Comparison of ENCODE assay signal across 8 cellular contexts in the genomic region with DNA sequence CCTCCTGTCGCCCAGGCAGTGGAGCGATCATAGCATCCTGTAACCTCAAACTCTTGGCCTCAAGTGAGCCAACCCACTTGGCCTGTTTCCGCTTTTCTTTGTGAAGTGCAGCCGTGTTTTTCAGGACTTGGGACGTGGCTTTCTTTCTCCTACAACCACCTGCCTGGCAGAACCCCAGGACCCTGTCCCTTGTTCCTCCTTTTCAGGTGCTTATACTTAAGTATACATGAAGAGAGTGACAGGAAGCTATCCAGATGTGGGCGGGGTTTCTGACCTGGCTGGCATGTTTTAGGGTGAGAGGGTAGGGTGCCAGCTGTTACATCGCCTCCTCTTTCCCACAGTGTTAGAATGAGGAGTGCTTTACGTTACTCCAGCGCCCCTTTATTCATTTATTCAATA. TPM values are rescaled to one million over a fixed set of nuclear protein-coding genes. Genes with fewer than 3 reads are reported as not detected.
DNase-seq lines count a peak whose midpoint lies in the region; ATAC-seq, FAIRE-seq and TF ChIP-seq lines count a peak whose summit lies in the region.

No MANE protein-coding gene starts in this region.

- WGBS in SK-N-SH (ENCODE audit: low lambda C conversion rate) = 83% methylated on average over 9 of the region's 9 CpGs

- H3K27ac ChIP-seq in SK-N-SH (ENCODE audit: low read depth in 2 of 2, low read length in 1 of 2) = peak overlapping the region in 1 of 2 experiments; percentile 8; a peak in 1 of 4 replicates
- H3K27ac ChIP-seq in SK-N-MC = no peak overlapping the region
- H3K27ac ChIP-seq in left ventricle myocardium inferior (replicated peaks) = peak overlapping the region; percentile 95
- peak overlapping the region; percentile 99 for H3K27ac ChIP-seq in skeletal muscle tissue (ENCODE audit: low read depth, low read length)

- no peak for TF ChIP-seq EP300 in SK-N-SH (IDR thresholded peaks at IDR 0.05; ENCODE audit: borderline replicate concordance in 1 of 2, low read depth in 1 of 2, low read length in 1 of 2)

- H3K4me1 ChIP-seq in SK-N-SH (ENCODE audit: control insufficient read depth in 1 of 2, insufficient read depth in 2 of 2, low read depth in 1 of 2, low read length in 1 of 2) (peaks cover 0 to 8% of the 10 kb centered on the region in 2 experiments; a peak in 1 of 4 replicates), left ventricle myocardium inferior (peaks cover 28% of the 10 kb centered on the region), skeletal muscle tissue (ENCODE audit: control insufficient read depth in 3 of 3, insufficient read depth in 3 of 3, low read length in 3 of 3) (peaks cover 8 to 14% (median 10%) of the 10 kb centered on the region in 3 donors)

- no peak overlapping the region for H3K9ac ChIP-seq in SK-N-SH
- no peak overlapping the region for H3K9ac ChIP-seq in SK-N-MC (ENCODE audit: insufficient read length)
- H3K9ac ChIP-seq in skeletal muscle tissue (ENCODE audit: low read depth in 1 of 3, low read length in 3 of 3) = no peak overlapping the region

- peaks cover 46 to 51% of the 10 kb centered on the region in 2 experiments for H3K36me3 ChIP-seq in SK-N-SH (replicated peaks in 1 of 2; ENCODE audit: control insufficient read depth in 1 of 2, insufficient read depth in 2 of 2, low read length in 1 of 2)
- peaks cover 51% of the 10 kb centered on the region for H3K36me3 ChIP-seq in SK-N-MC (ENCODE audit: insufficient read depth, low read length)
- peaks cover 53% of the 10 kb centered on the region for H3K36me3 ChIP-seq in left ventricle myocardium inferior
- H3K36me3 ChIP-seq in skeletal muscle tissue (ENCODE audit: control insufficient read depth in 3 of 3, insufficient read depth in 3 of 3, low read length in 3 of 3) = peaks cover 40 to 49% (median 44%) of the 10 kb centered on the region in 3 donors

- TF ChIP-seq RAD21 in SK-N-SH (IDR thresholded peaks at IDR 0.05; ENCODE audit: low read length) = no peak

- CTCF ChIA-PET in SK-N-SH (lab: Yijun Ruan, JAX) = interaction anchor here (0.9 kb wide), 1 partner anchor 100 kb away, joined by 4 read pairs; the partner anchor contains the start of gene ZNF268

- intact Hi-C loops in left ventricle myocardium inferior (cut with micrococcal nuclease) (loop anchor here (2.0 kb wide), 1 partner anchor 49 kb away; the partner anchor contains the start of genes ZNF10 and ZNF891), sciatic nerve (cut with DNase I) (no loop called here)

- no peak overlapping the region for H2AFZ ChIP-seq in SK-N-SH (ENCODE audit: low read depth)

- no peak for ATAC-seq in SK-N-SH treated with all-trans-retinoic acid at 6 μM for 48 hours
- ATAC-seq in sciatic nerve = no peak
- no peak for ATAC-seq in HG03039 (IDR thresholded peaks at IDR 0.05; ENCODE audit: unreplicated experiment)

- H3K4me2 ChIP-seq in SK-N-SH = peak overlapping the region; percentile 76

- H3K27me3 ChIP-seq in SK-N-SH (ENCODE audit: insufficient read depth) (no peaks in the 10 kb centered on the region), left ventricle myocardium inferior (ENCODE audit: low read depth) (no peaks in the 10 kb centered on the region), skeletal muscle tissue (ENCODE audit: control insufficient read depth in 3 of 3, insufficient read depth in 3 of 3, low read length in 3 of 3) (no peaks in the 10 kb centered on the region)

- peaks cover 16% of the 10 kb centered on the region; the same call in 1 of the 2 replicates for H3K79me2 ChIP-seq in SK-N-SH (ENCODE audit: insufficient read depth)

- POLR2A ChIA-PET in SK-N-SH (lab: Yijun Ruan, JAX) = interaction anchor here (2.1 kb wide), 1 partner anchor 49 kb away, joined by 18 read pairs; the partner anchor contains the start of genes ZNF10 and ZNF891

- H3K9me3 ChIP-seq in SK-N-SH (peaks cover 27% of the 10 kb centered on the region), SK-N-MC (ENCODE audit: low read depth, low read length) (peaks cover 34% of the 10 kb centered on the region), left ventricle myocardium inferior (replicated peaks) (peaks cover 83% of the 10 kb centered on the region), skeletal muscle tissue (ENCODE audit: control insufficient read depth in 3 of 3, low read length in 3 of 3) (peaks cover 24 to 52% (median 26%) of the 10 kb centered on the region in 3 donors)

- TF ChIP-seq POLR2A in GM12891 (IDR thresholded peaks at IDR 0.05; ENCODE audit: low read depth, low read length) = no peak

- DNase-seq in SK-N-SH = no peak
- no peak for DNase-seq in SK-N-MC (ENCODE audit: low read depth, low spot score)
- DNase-seq in left ventricle myocardium inferior = no peak
- no peak for DNase-seq in sciatic nerve (ENCODE audit: low spot score)
- no peak for DNase-seq in GM12891 (ENCODE audit: insufficient read length, low spot score)

- H3K9me2 ChIP-seq in SK-N-SH = no peaks in the 10 kb centered on the region

- TF ChIP-seq CTCF in SK-N-SH (IDR thresholded peaks at IDR 0.05) (no peak), left ventricle myocardium inferior (IDR thresholded peaks at IDR 0.05; ENCODE audit: borderline replicate concordance) (no peak)

- no peaks in the 10 kb centered on the region for H4K20me1 ChIP-seq in SK-N-SH (ENCODE audit: insufficient read depth)

- H3K4me3 ChIP-seq in SK-N-SH (ENCODE audit: low read depth in 2 of 2, low read length in 1 of 2) = peak overlapping the region; percentile 51 to 92
- H3K4me3 ChIP-seq in SK-N-MC = peak overlapping the region; percentile 92
- peak overlapping the region; percentile 76 for H3K4me3 ChIP-seq in left ventricle myocardium inferior
- peak overlapping the region; percentile 85 to 96 (median 94) for H3K4me3 ChIP-seq in skeletal muscle tissue (ENCODE audit: low read length in 3 of 3)

- H3F3A ChIP-seq in SK-N-SH (replicated peaks; ENCODE audit: insufficient read depth) = peaks cover 10% of the 10 kb centered on the region

- FAIRE-seq in GM12891 (lab: Jason Lieb, UNC) = no peak

TF ChIP-seq in SK-N-SH, 30 proteins besides CTCF, POLR2A, EP300 and RAD21 (continues in another document):
- TF ChIP-seq GATA2 (CRISPR knock-in tag; IDR thresholded peaks at IDR 0.05) (no peak), MAX (IDR thresholded peaks at IDR 0.05; ENCODE audit: low read depth) (no peak), MEF2A (IDR thresholded peaks at IDR 0.05; ENCODE audit: borderline replicate concordance, low read depth) (no peak)

TF ChIP-seq in GM12891, 5 proteins besides CTCF, POLR2A, EP300 and RAD21:
- TF ChIP-seq PAX5 (IDR thresholded peaks at IDR 0.05; ENCODE audit: insufficient read depth, low read length, severe bottlenecking) = no peak
- TF ChIP-seq POU2F2 (IDR thresholded peaks at IDR 0.05; ENCODE audit: low read depth, low read length) = no peak
- no peak for TF ChIP-seq TAF1 (IDR thresholded peaks at IDR 0.05; ENCODE audit: low read depth, low read length)
- TF ChIP-seq SPI1 (IDR thresholded peaks at IDR 0.05; ENCODE audit: low read depth, low read length) = no peak
- TF ChIP-seq POLR2AphosphoS5 (IDR thresholded peaks at IDR 0.05; ENCODE audit: low read depth, low read length) = no peak

RNA-seq across cellular contexts. Expression of gene ZNF140, which starts 0.7 kb away (rescaled TPM):
- 5.1 and 7.9 TPM in 2 replicates for polyA plus RNA-seq in SK-N-SH (2012; rRNA removed)
- polyA plus RNA-seq in SK-N-SH (2012; cell fraction: cytosol; rRNA removed) = 7.3 and 8.1 TPM in 2 replicates
- 9.1 and 15.5 TPM in 2 replicates for polyA plus RNA-seq in SK-N-SH (2012; cell fraction: nucleus; rRNA removed)
- total RNA-seq in left ventricle myocardium inferior = 6.7 TPM
- 21.4 TPM for total RNA-seq in skeletal muscle tissue
- 17.6 TPM for total RNA-seq in sciatic nerve
- polyA plus RNA-seq in GM12891 (2012; ENCODE audit: low read depth, missing spikeins) = 6.9 TPM

RNA-seq across cellular contexts. Expression of gene ZNF84, which starts 44.1 kb away (rescaled TPM):
- polyA plus RNA-seq in SK-N-SH (2012; rRNA removed) = 12.2 and 20.2 TPM in 2 replicates
- 10.9 and 11.7 TPM in 2 replicates for polyA plus RNA-seq in SK-N-SH (2012; cell fraction: cytosol; rRNA removed)
- 30.3 and 59.1 TPM in 2 replicates for polyA plus RNA-seq in SK-N-SH (2012; cell fraction: nucleus; rRNA removed)
- 18.7 TPM for total RNA-seq in left ventricle myocardium inferior
- 20.9 TPM for total RNA-seq in skeletal muscle tissue
- total RNA-seq in sciatic nerve = 39.3 TPM
- polyA plus RNA-seq in GM12891 (2012; ENCODE audit: low read depth, missing spikeins) = 9.1 TPM

RNA-seq across cellular contexts. Expression of gene ZNF891, which starts 48.7 kb away (rescaled TPM):
- polyA plus RNA-seq in SK-N-SH (2012; rRNA removed) = 0.33 and 0.50 TPM in 2 replicates
- 0.27 and 0.30 TPM in 2 replicates for polyA plus RNA-seq in SK-N-SH (2012; cell fraction: cytosol; rRNA removed)
- 0.74 and 1.8 TPM in 2 replicates for polyA plus RNA-seq in SK-N-SH (2012; cell fraction: nucleus; rRNA removed)
- total RNA-seq in left ventricle myocardium inferior = 1.1 TPM
- 2.1 TPM for total RNA-seq in skeletal muscle tissue
- total RNA-seq in sciatic nerve = 5.5 TPM
- 0.23 TPM for polyA plus RNA-seq in GM12891 (2012; ENCODE audit: low read depth, missing spikeins)

RNA-seq across cellular contexts. Expression of gene ZNF10, which starts 49.0 kb away (rescaled TPM):
- 4.0 and 4.5 TPM in 2 replicates for polyA plus RNA-seq in SK-N-SH (2012; rRNA removed)
- 2.1 and 2.4 TPM in 2 replicates for polyA plus RNA-seq in SK-N-SH (2012; cell fraction: cytosol; rRNA removed)
- 8.9 and 18.4 TPM in 2 replicates for polyA plus RNA-seq in SK-N-SH (2012; cell fraction: nucleus; rRNA removed)
- total RNA-seq in left ventricle myocardium inferior = 5.6 TPM
- 8.4 TPM for total RNA-seq in skeletal muscle tissue
- total RNA-seq in sciatic nerve = 15.1 TPM
- polyA plus RNA-seq in GM12891 (2012; ENCODE audit: low read depth, missing spikeins) = 3.3 TPM
